ENCODE assay signal across 13 cellular contexts in the genomic region with DNA sequence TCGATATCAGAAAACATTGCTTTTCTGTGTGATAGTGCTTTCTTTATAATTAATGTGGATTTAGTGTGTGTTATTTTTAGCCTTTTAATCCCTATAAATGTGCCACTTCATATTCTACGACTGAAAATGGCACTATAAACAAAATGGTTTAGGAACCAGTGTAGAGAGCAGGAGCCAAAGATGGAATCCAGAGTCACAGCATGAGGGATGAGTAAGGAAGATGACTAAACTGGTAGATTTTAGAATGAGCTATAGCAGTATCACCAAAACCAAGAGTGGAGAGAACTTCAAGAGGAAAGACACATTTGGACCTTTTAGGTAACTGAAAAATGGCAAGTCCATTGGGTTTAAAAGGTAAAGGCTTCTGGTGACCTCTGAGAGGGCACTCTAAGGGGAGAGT.
"Had no signal": no experiment of that assay in that cellular context is flagged by ENCODE, and none has a peak within 500 bp of the region (broad histone marks: within the 10 kb centered on the region; RNA-seq: fewer than 3 reads in every experiment).

No MANE protein-coding gene starts in this region.

- H3K36me3 Mint-ChIP-seq: activated naive CD8-positive, alpha-beta T cell treated with anti-CD3 and anti-CD28 coated beads for 36 hours; stimulated activated memory B cell treated with anti-CD40 and anti-IgM and Interleukin-4, amounts not matched to agents 10 μg/mL and 1 μg/mL and 100 μg/mL, for 72 hours had no signal

- H3K27me3 Mint-ChIP-seq: activated CD4-positive, alpha-beta T cell treated with anti-CD3 and anti-CD28 coated beads, Interleukin-2, amount 10 ng/mL, durations not matched to agents 24 days and 14 days; effector memory CD8-positive, alpha-beta T cell; stimulated activated memory B cell treated with anti-CD40 and anti-IgM and Interleukin-4, amounts not matched to agents 10 μg/mL and 1 μg/mL and 100 μg/mL, for 72 hours had no signal

- H3K27ac Mint-ChIP-seq: activated CD4-positive, alpha-beta T cell treated with anti-CD3 and anti-CD28 coated beads, Interleukin-2, amount 10 ng/mL, durations not matched to agents 24 days and 14 days; activated naive CD8-positive, alpha-beta T cell treated with anti-CD3 and anti-CD28 coated beads for 36 hours; activated T-cell treated with anti-CD3 and anti-CD28 coated beads, Interleukin-2, amount 50 U/mL, for 72 hours; effector memory CD8-positive, alpha-beta T cell; nephron progenitor cell; stimulated activated memory B cell treated with anti-CD40 and anti-IgM and Interleukin-4, amounts not matched to agents 10 μg/mL and 1 μg/mL and 100 μg/mL, for 72 hours; T-helper 2 cell treated with Interferon-gamma antibody and Interleukin-4, amounts not matched to agents 5 μg/mL and 100 μg/mL, for 36 hours had no signal

- H3K9me3 Mint-ChIP-seq: activated naive CD8-positive, alpha-beta T cell treated with anti-CD3 and anti-CD28 coated beads for 36 hours; nephron progenitor cell had no signal

- H3K4me3 Mint-ChIP-seq: activated CD4-positive, alpha-beta T cell treated with anti-CD3 and anti-CD28 coated beads, Interleukin-2, amount 10 ng/mL, durations not matched to agents 24 days and 14 days; activated naive CD8-positive, alpha-beta T cell treated with anti-CD3 and anti-CD28 coated beads for 36 hours; activated T-cell treated with anti-CD3 and anti-CD28 coated beads, Interleukin-2, amount 50 U/mL, for 72 hours; effector memory CD8-positive, alpha-beta T cell; nephron progenitor cell; stimulated activated memory B cell treated with anti-CD40 and anti-IgM and Interleukin-4, amounts not matched to agents 10 μg/mL and 1 μg/mL and 100 μg/mL, for 72 hours; T-helper 2 cell treated with Interferon-gamma antibody and Interleukin-4, amounts not matched to agents 5 μg/mL and 100 μg/mL, for 36 hours had no signal

- ATAC-seq: activated T-cell treated with anti-CD3 and anti-CD28 coated beads, Interleukin-2, amount 50 U/mL, for 72 hours; effector memory CD8-positive, alpha-beta T cell; stimulated activated memory B cell treated with anti-CD40 and anti-IgM and Interleukin-4, amounts not matched to agents 10 μg/mL and 1 μg/mL and 100 μg/mL, for 72 hours had no signal

- DNase-seq: activated CD4-positive, alpha-beta T cell treated with anti-CD3 and anti-CD28 coated beads, Interleukin-2, amount 10 ng/mL, durations not matched to agents 24 days and 14 days; activated CD4-positive, CD25-positive, alpha-beta regulatory T cell; activated CD8-positive, alpha-beta memory T cell treated with anti-CD3 and anti-CD28 coated beads, Interleukin-2, amount 50 U/mL, for 48 hours; activated gamma-delta T cell; activated naive CD8-positive, alpha-beta T cell treated with anti-CD3 and anti-CD28 coated beads for 36 hours; activated T-cell treated with anti-CD3 and anti-CD28 coated beads, Interleukin-2, amount 50 U/mL, for 72 hours; dermis blood vessel endothelial cell; effector memory CD8-positive, alpha-beta T cell; nephron progenitor cell; stimulated activated CD4-positive, alpha-beta T cell treated with anti-CD3 and anti-CD28 coated beads, Interleukin-2, amount 100 ng/mL, for 48 hours; trophoblast cell had no signal

- H3K4me1 Mint-ChIP-seq: activated CD4-positive, alpha-beta T cell treated with anti-CD3 and anti-CD28 coated beads, Interleukin-2, amount 10 ng/mL, durations not matched to agents 24 days and 14 days; activated naive CD8-positive, alpha-beta T cell treated with anti-CD3 and anti-CD28 coated beads for 36 hours; stimulated activated memory B cell treated with anti-CD40 and anti-IgM and Interleukin-4, amounts not matched to agents 10 μg/mL and 1 μg/mL and 100 μg/mL, for 72 hours had no signal
